Comparison of ENCODE assay signal across 19 cellular contexts in genomic region chr2:128388414-128389032, GRCh38.
DNase-seq lines count a peak whose midpoint lies in the region; ATAC-seq and TF ChIP-seq lines count a peak whose summit lies in the region.
"Had no signal": no experiment of that assay in that cellular context is flagged by ENCODE, and none has a peak within 500 bp of the region (broad histone marks: within the 10 kb centered on the region; RNA-seq: fewer than 3 reads in every experiment).

No MANE protein-coding gene starts in this region.

- no peaks in the 10 kb centered on the region for H3K36me3 Mint-ChIP-seq in activated naive CD8-positive, alpha-beta T cell treated with anti-CD3 and anti-CD28 coated beads, Interleukin-2, amount 10 ng/mL, durations not matched to agents 7 days and 5 days
- H3K36me3 Mint-ChIP-seq in activated naive CD8-positive, alpha-beta T cell treated with anti-CD3 and anti-CD28 coated beads for 36 hours, result no peaks in the 10 kb centered on the region
- H3K36me3 Mint-ChIP-seq in chondrocyte (ENCODE audit: low read depth) (no peaks in the 10 kb centered on the region), type B pancreatic cell (no peaks in the 10 kb centered on the region)
- H3K36me3 Mint-ChIP-seq: activated naive CD8-positive, alpha-beta T cell had no signal

- H3K9me3 ChIP-seq in lower lobe of right lung, result no peaks in the 10 kb centered on the region
- H3K9me3 ChIP-seq: upper lobe of left lung had no signal

- no peak overlapping the region for H3K4me3 Mint-ChIP-seq in activated naive CD8-positive, alpha-beta T cell treated with anti-CD3 and anti-CD28 coated beads, Interleukin-2, amount 10 ng/mL, durations not matched to agents 7 days and 5 days
- H3K4me3 Mint-ChIP-seq in activated naive CD8-positive, alpha-beta T cell treated with anti-CD3 and anti-CD28 coated beads for 36 hours, result no peak overlapping the region
- H3K4me3 Mint-ChIP-seq in chondrocyte (ENCODE audit: unreplicated experiment) (no peak overlapping the region), type B pancreatic cell (no peak overlapping the region)
- H3K4me3 Mint-ChIP-seq: activated CD4-positive, alpha-beta T cell treated with anti-CD3 and anti-CD28 coated beads, Interleukin-2, amount 10 ng/mL, durations not matched to agents 7 days and 5 days; activated naive CD8-positive, alpha-beta T cell had no signal

- TF ChIP-seq CTCF in chondrocyte (IDR thresholded peaks at IDR 0.05) (no peak), lower lobe of right lung (IDR thresholded peaks at IDR 0.05) (no peak), type B pancreatic cell (conservative IDR thresholded peaks at IDR 0.05) (no peak)

- no peak overlapping the region for H3K27ac ChIP-seq in lower lobe of right lung
- H3K27ac ChIP-seq: C4-2B, parathyroid adenoma, upper lobe of left lung had no signal

- H3K27ac Mint-ChIP-seq in activated naive CD8-positive, alpha-beta T cell treated with anti-CD3 and anti-CD28 coated beads, Interleukin-2, amount 10 ng/mL, durations not matched to agents 7 days and 5 days, result no peak overlapping the region
- no peak overlapping the region for H3K27ac Mint-ChIP-seq in activated naive CD8-positive, alpha-beta T cell treated with anti-CD3 and anti-CD28 coated beads for 36 hours
- H3K27ac Mint-ChIP-seq in chondrocyte (ENCODE audit: unreplicated experiment) (no peak overlapping the region), type B pancreatic cell (peak overlapping the region; percentile 83)
- H3K27ac Mint-ChIP-seq: activated CD4-positive, alpha-beta T cell treated with anti-CD3 and anti-CD28 coated beads, Interleukin-2, amount 10 ng/mL, durations not matched to agents 7 days and 5 days; activated naive CD8-positive, alpha-beta T cell had no signal

- intact Hi-C loops in lower lobe of right lung (cut with DNase I), result no loop called here

- no peak overlapping the region for H3K4me3 ChIP-seq in lower lobe of right lung
- H3K4me3 ChIP-seq: skin epidermis, upper lobe of left lung had no signal

- H3K27me3 Mint-ChIP-seq in activated naive CD8-positive, alpha-beta T cell treated with anti-CD3 and anti-CD28 coated beads, Interleukin-2, amount 10 ng/mL, durations not matched to agents 7 days and 5 days, result peaks cover 7% of the 10 kb centered on the region
- no peaks in the 10 kb centered on the region for H3K27me3 Mint-ChIP-seq in activated naive CD8-positive, alpha-beta T cell treated with anti-CD3 and anti-CD28 coated beads for 36 hours
- H3K27me3 Mint-ChIP-seq in chondrocyte (ENCODE audit: low read depth) (no peaks in the 10 kb centered on the region), type B pancreatic cell (no peaks in the 10 kb centered on the region)
- H3K27me3 Mint-ChIP-seq: activated naive CD8-positive, alpha-beta T cell had no signal

- no peaks in the 10 kb centered on the region for H3K36me3 ChIP-seq in lower lobe of right lung
- H3K36me3 ChIP-seq: upper lobe of left lung had no signal

- no peaks in the 10 kb centered on the region for H3K9me3 Mint-ChIP-seq in activated naive CD8-positive, alpha-beta T cell treated with anti-CD3 and anti-CD28 coated beads, Interleukin-2, amount 10 ng/mL, durations not matched to agents 7 days and 5 days
- H3K9me3 Mint-ChIP-seq in activated naive CD8-positive, alpha-beta T cell treated with anti-CD3 and anti-CD28 coated beads for 36 hours, result no peaks in the 10 kb centered on the region
- no peaks in the 10 kb centered on the region for H3K9me3 Mint-ChIP-seq in chondrocyte (ENCODE audit: low read depth)
- peaks cover 3% of the 10 kb centered on the region for H3K9me3 Mint-ChIP-seq in type B pancreatic cell
- H3K9me3 Mint-ChIP-seq: activated CD4-positive, alpha-beta T cell treated with anti-CD3 and anti-CD28 coated beads, Interleukin-2, amount 10 ng/mL, durations not matched to agents 7 days and 5 days had no signal

- DNase-seq in activated naive CD8-positive, alpha-beta T cell treated with anti-CD3 and anti-CD28 coated beads, Interleukin-2, amount 10 ng/mL, durations not matched to agents 7 days and 5 days, result peak; percentile 11
- no peak for DNase-seq in activated naive CD8-positive, alpha-beta T cell treated with anti-CD3 and anti-CD28 coated beads for 36 hours
- DNase-seq in chondrocyte (ENCODE audit: low spot score), result peak; percentile 41
- DNase-seq in lower lobe of right lung, result peak; percentile 34
- no peak for DNase-seq in type B pancreatic cell (ENCODE audit: extremely low spot score, unreplicated experiment)
- no peak for DNase-seq in NCI-H524 treated with DMSO at 0.1 percent for 48 hours (lab: John Stamatoyannopoulos, UW)
- no peak for DNase-seq in NCI-H146 (lab: John Stamatoyannopoulos, UW)
- DNase-seq: activated CD4-positive, alpha-beta T cell treated with anti-CD3 and anti-CD28 coated beads, Interleukin-2, amount 10 ng/mL, durations not matched to agents 7 days and 5 days; effector CD8-positive, alpha-beta T cell; GOT3; left colon; NCI-H1436 treated with DMSO at 0.1 percent for 48 hours; SW 1271 had no signal

- no peaks in the 10 kb centered on the region for H3K4me1 Mint-ChIP-seq in activated naive CD8-positive, alpha-beta T cell treated with anti-CD3 and anti-CD28 coated beads, Interleukin-2, amount 10 ng/mL, durations not matched to agents 7 days and 5 days
- no peaks in the 10 kb centered on the region for H3K4me1 Mint-ChIP-seq in activated naive CD8-positive, alpha-beta T cell treated with anti-CD3 and anti-CD28 coated beads for 36 hours
- H3K4me1 Mint-ChIP-seq in chondrocyte (ENCODE audit: low read depth) (peaks cover 25% of the 10 kb centered on the region), type B pancreatic cell (ENCODE audit: unreplicated experiment) (peaks cover 29% of the 10 kb centered on the region)
- H3K4me1 Mint-ChIP-seq: activated CD4-positive, alpha-beta T cell treated with anti-CD3 and anti-CD28 coated beads, Interleukin-2, amount 10 ng/mL, durations not matched to agents 7 days and 5 days had no signal

- no peaks in the 10 kb centered on the region for H3K4me1 ChIP-seq in lower lobe of right lung
- H3K4me1 ChIP-seq: parathyroid adenoma, upper lobe of left lung had no signal

- POLR2A ChIA-PET in activated naive CD8-positive, alpha-beta T cell treated with anti-CD3 and anti-CD28 coated beads, Interleukin-2, amount 10 ng/mL, durations not matched to agents 7 days and 5 days (lab: Charles Lee), result no interaction called here

- ATAC-seq in activated naive CD8-positive, alpha-beta T cell treated with anti-CD3 and anti-CD28 coated beads, Interleukin-2, amount 10 ng/mL, durations not matched to agents 7 days and 5 days (ENCODE audit: low read depth), result no peak
- ATAC-seq in lower lobe of right lung, result no peak
- ATAC-seq in HG02981 (IDR thresholded peaks at IDR 0.05; ENCODE audit: unreplicated experiment), result no peak
- ATAC-seq: left colon had no signal

- H3K27me3 ChIP-seq in lower lobe of right lung (ENCODE audit: low read depth), result no peaks in the 10 kb centered on the region
- H3K27me3 ChIP-seq: upper lobe of left lung had no signal

Comparison
In these comparisons a context has a peak if more than half of its experiments do, and no peak if none do; other contexts are left out.
1. DNase-seq: peak in activated naive CD8-positive, alpha-beta T cell treated with anti-CD3 and anti-CD28 coated beads, Interleukin-2, amount 10 ng/mL, durations not matched to agents 7 days and 5 days (single experiment), chondrocyte (single experiment) and lower lobe of right lung (single experiment); none in activated naive CD8-positive, alpha-beta T cell treated with anti-CD3 and anti-CD28 coated beads for 36 hours (single experiment), type B pancreatic cell (single experiment), NCI-H524 treated with DMSO at 0.1 percent for 48 hours (single experiment) and NCI-H146 (single experiment).